Comparison of ENCODE assay signal across 9 cellular contexts in the genomic region with DNA sequence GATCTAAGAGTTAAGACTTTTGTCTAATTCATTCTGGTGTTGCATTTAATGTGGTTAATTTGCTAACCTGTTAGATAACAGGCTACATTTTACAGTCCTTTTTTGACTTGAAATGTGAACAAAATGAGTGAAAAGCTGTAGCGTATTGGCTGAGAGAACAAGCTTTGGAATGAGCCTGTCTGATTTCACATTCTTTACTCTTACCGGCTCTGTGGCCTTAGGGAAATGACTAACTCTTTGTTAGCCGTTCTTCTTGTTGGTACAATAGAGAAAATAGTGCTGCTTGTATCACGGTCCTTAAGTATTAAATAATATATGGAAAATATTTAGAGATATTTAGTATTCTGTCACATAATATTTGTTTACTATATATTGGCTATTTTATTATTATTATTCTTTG. TPM values are rescaled to one million over a fixed set of nuclear protein-coding genes. Genes with fewer than 3 reads are reported as not detected.
A peak's percentile ranks its signal among the peaks of the same experiment; 100 is the strongest.
DNase-seq lines count a peak whose midpoint lies in the region; ATAC-seq and TF ChIP-seq lines count a peak whose summit lies in the region.
"Had no signal": no experiment of that assay in that cellular context is flagged by ENCODE, and none has a peak within 500 bp of the region (broad histone marks: within the 10 kb centered on the region; RNA-seq: fewer than 3 reads in every experiment).

No MANE protein-coding gene starts in this region.

- H3K79me2 ChIP-seq in GM23248 (ENCODE audit: insufficient read depth), result peaks cover 75% of the 10 kb centered on the region

- CTCF ChIA-PET in A673 (lab: Charles Lee), result no interaction called here
- CTCF ChIA-PET in activated naive CD4-positive, alpha-beta T cell treated with anti-CD3 and anti-CD28 coated beads for 36 hours (lab: Charles Lee), result no interaction called here

- peak overlapping the region; percentile 92 for H3K4me2 ChIP-seq in GM23248 (ENCODE audit: unreplicated experiment)

- POLR2A ChIA-PET in A673 (lab: Charles Lee; ENCODE audit: low non-redundant PET), result no interaction called here

- peaks cover 5% of the 10 kb centered on the region for H3K4me1 ChIP-seq in A673 (ENCODE audit: insufficient read depth, low read length, poor library complexity, severe bottlenecking)
- H3K4me1 ChIP-seq in GM23248 (ENCODE audit: insufficient read depth), result peaks cover 17% of the 10 kb centered on the region

- H3K4me3 ChIP-seq in A673 (ENCODE audit: low read depth, low read length, poor library complexity, severe bottlenecking), result peak overlapping the region; percentile 89
- peak overlapping the region; percentile 99 for H3K4me3 ChIP-seq in GM23248
- peak overlapping the region; percentile 98 for H3K4me3 ChIP-seq in WI38 (ENCODE audit: low read depth, low read length)
- peak overlapping the region; percentile 26 for H3K4me3 ChIP-seq in kidney epithelial cell (ENCODE audit: low read depth, low read length)

- no peak for TF ChIP-seq CTCF in A673 (conservative IDR thresholded peaks at IDR 0.05; ENCODE audit: low read depth, low read length)
- TF ChIP-seq CTCF in WI38 (IDR thresholded peaks at IDR 0.05; ENCODE audit: low read depth, low read length), result no peak
- TF ChIP-seq CTCF in kidney epithelial cell (IDR thresholded peaks at IDR 0.05; ENCODE audit: insufficient read depth, low read length, poor library complexity, severe bottlenecking), result no peak

- peak overlapping the region; percentile 46 for H3K27ac ChIP-seq in A673 (ENCODE audit: low read depth, low read length, poor library complexity, severe bottlenecking)
- peak overlapping the region; percentile 65 for H3K27ac ChIP-seq in GM23248

- H3K36me3 ChIP-seq in A673 (ENCODE audit: insufficient read depth, low read length, poor library complexity, severe bottlenecking) (no peaks in the 10 kb centered on the region), GM23248 (ENCODE audit: low read depth) (no peaks in the 10 kb centered on the region), kidney epithelial cell (ENCODE audit: control insufficient read depth, insufficient read depth, low read length) (no peaks in the 10 kb centered on the region)

- peaks cover 20% of the 10 kb centered on the region for H3K4me1 Mint-ChIP-seq in activated naive CD4-positive, alpha-beta T cell treated with anti-CD3 and anti-CD28 coated beads for 36 hours (ENCODE audit: low read depth)

- no peaks in the 10 kb centered on the region for H3K9me2 ChIP-seq in GM23248 (ENCODE audit: insufficient read depth)

- H2AFZ ChIP-seq in GM23248, result peak overlapping the region; percentile 25; the same call in 1 of the 2 replicates

- H3K4me3 Mint-ChIP-seq in activated naive CD4-positive, alpha-beta T cell treated with anti-CD3 and anti-CD28 coated beads for 36 hours, result no peak overlapping the region

- peak; percentile 41 for DNase-seq in A673 (ENCODE audit: low spot score)
- DNase-seq in GM23248, result peak; percentile 88
- no peak for DNase-seq in kidney epithelial cell (ENCODE audit: low read depth)
- no peak for DNase-seq in activated naive CD4-positive, alpha-beta T cell treated with anti-CD3 and anti-CD28 coated beads for 36 hours
- DNase-seq: NCI-H1930 had no signal

- 0 to 1% methylated on average over 4 of the region's 4 CpGs for WGBS in GM23248 (ENCODE audit: low coverage in 1 of 2, low lambda C conversion rate in 2 of 2, missing lambda C conversion rate in 2 of 2), 2 experiments

- BruUV-seq in A673 (replicated peaks; lab: Mats Ljungman, UMichigan), result no TSS peak

- H3K27me3 ChIP-seq in A673 (replicated peaks; ENCODE audit: insufficient read depth, low read depth, low read length, poor library complexity), result no peaks in the 10 kb centered on the region
- no peaks in the 10 kb centered on the region for H3K27me3 ChIP-seq in GM23248 (replicated peaks; ENCODE audit: insufficient read depth)
- no peaks in the 10 kb centered on the region for H3K27me3 ChIP-seq in kidney epithelial cell (ENCODE audit: control insufficient read depth, insufficient read depth, low read length)

- in situ Hi-C loops in GM23248 (cut with MboI), result no loop called here

- H3K27ac Mint-ChIP-seq in activated naive CD4-positive, alpha-beta T cell treated with anti-CD3 and anti-CD28 coated beads for 36 hours, result no peak overlapping the region

- H3F3A ChIP-seq in GM23248 (ENCODE audit: insufficient read depth), result peaks cover 10% of the 10 kb centered on the region

- H4K20me1 ChIP-seq in GM23248 (ENCODE audit: insufficient read depth), result no peaks in the 10 kb centered on the region

- ATAC-seq in HG03469 (IDR thresholded peaks at IDR 0.05; ENCODE audit: unreplicated experiment), result no peak
- ATAC-seq in GM18861 (IDR thresholded peaks at IDR 0.05; ENCODE audit: unreplicated experiment), result no peak
- no peak for ATAC-seq in HG02885 (IDR thresholded peaks at IDR 0.05; ENCODE audit: poor library complexity, unreplicated experiment)

- H3K9me3 Mint-ChIP-seq in activated naive CD4-positive, alpha-beta T cell treated with anti-CD3 and anti-CD28 coated beads for 36 hours, result no peaks in the 10 kb centered on the region

- intact Hi-C loops in A673 (cut with micrococcal nuclease; ENCODE audit: unreplicated experiment), result no loop called here
- intact Hi-C loops in activated naive CD4-positive, alpha-beta T cell treated with anti-CD3 and anti-CD28 coated beads for 36 hours (cut with micrococcal nuclease), result loop anchor here (10.0 kb wide), 1 partner anchor 548 kb away; a partner anchor contains a TSS

- H3K36me3 Mint-ChIP-seq in activated naive CD4-positive, alpha-beta T cell treated with anti-CD3 and anti-CD28 coated beads for 36 hours (ENCODE audit: low read depth), result no peaks in the 10 kb centered on the region

- H3K9me3 ChIP-seq in A673 (ENCODE audit: low read depth, low read length, poor library complexity, severe bottlenecking) (no peaks in the 10 kb centered on the region), GM23248 (ENCODE audit: low read depth) (no peaks in the 10 kb centered on the region)

- H3K27me3 Mint-ChIP-seq in activated naive CD4-positive, alpha-beta T cell treated with anti-CD3 and anti-CD28 coated beads for 36 hours (ENCODE audit: low read depth), result peaks cover under 1% of the 10 kb centered on the region

- H3K9ac ChIP-seq in GM23248, result peak overlapping the region; percentile 93

RNA-seq across cellular contexts. Expression of a gene that starts 1.9 kb away (rescaled TPM):
- 70.9 and 79.6 TPM in 2 replicates for total RNA-seq in A673 (2021)
- total RNA-seq in GM23248 (2014; rRNA removed; shearing (Covaris generic)), result 32.5 and 53.8 TPM in 2 replicates
- polyA plus RNA-seq in GM23248 (2016; fragmentation: Nextera tagmentation; extraction: Ambion mirVana), result 39.9 and 43.8 TPM in 2 replicates
- total RNA-seq in kidney epithelial cell, result 37.0 and 49.2 TPM in 2 replicates
- total RNA-seq in activated naive CD4-positive, alpha-beta T cell treated with anti-CD3 and anti-CD28 coated beads for 36 hours, result 10 to 100 TPM; 44.0 to 44.2 TPM

RNA-seq across cellular contexts. Expression of a gene that starts 12.3 kb away (rescaled TPM):
- total RNA-seq in A673 (2021) (13.6 and 16.0 TPM in 2 replicates), kidney epithelial cell (11.1 and 11.7 TPM in 2 replicates)
- total RNA-seq in GM23248 (2014; rRNA removed; shearing (Covaris generic)), result 9.2 and 12.2 TPM in 2 replicates
- polyA plus RNA-seq in GM23248 (2016; fragmentation: Nextera tagmentation; extraction: Ambion mirVana), result 1.5 TPM in 2 replicates
- not detected for total RNA-seq in activated naive CD4-positive, alpha-beta T cell treated with anti-CD3 and anti-CD28 coated beads for 36 hours

Comparison
In these comparisons a context has a peak if more than half of its experiments do, and no peak if none do; other contexts are left out.
1. DNase-seq: peak in A673 (single experiment) and GM23248 (single experiment); none in kidney epithelial cell (single experiment) and activated naive CD4-positive, alpha-beta T cell treated with anti-CD3 and anti-CD28 coated beads for 36 hours (single experiment).
2. H3K4me3 ChIP-seq: peak in every context shown above with its lines; median percentile 99 in GM23248; 98 in WI38; 89 in A673; 26 in kidney epithelial cell.